11 cellular contexts compared by ENCODE assay signal in genomic region chr4:13476915-13477314, GRCh38.
A peak's percentile ranks its signal among the peaks of the same experiment; 100 is the strongest.
DNase-seq lines count a peak whose midpoint lies in the region; ATAC-seq and TF ChIP-seq lines count a peak whose summit lies in the region.
"Had no signal": no experiment of that assay in that cellular context is flagged by ENCODE, and none has a peak within 500 bp of the region (broad histone marks: within the 10 kb centered on the region; RNA-seq: fewer than 3 reads in every experiment).

No MANE protein-coding gene starts in this region.

- no peak for TF ChIP-seq CTCF in astrocyte of the spinal cord (IDR thresholded peaks at IDR 0.05; ENCODE audit: low read depth, low read length)

- ATAC-seq in GM18858 (IDR thresholded peaks at IDR 0.05; ENCODE audit: unreplicated experiment), result peak; percentile 78
- ATAC-seq in HG03354 (IDR thresholded peaks at IDR 0.05; ENCODE audit: poor library complexity, severe bottlenecking, unreplicated experiment), result peak; percentile 52
- ATAC-seq in HG03439 (IDR thresholded peaks at IDR 0.05; ENCODE audit: unreplicated experiment), result no peak
- ATAC-seq in GM18520 (IDR thresholded peaks at IDR 0.05; ENCODE audit: unreplicated experiment), result no peak

- H3K4me3 ChIP-seq in astrocyte of the spinal cord (ENCODE audit: low read depth, low read length), result no peak overlapping the region
- H3K4me3 ChIP-seq: SJSA1 had no signal

- in situ Hi-C loops in ACHN (cut with HindIII; ENCODE audit: low pct_ligation_motif_present, low pct_unique_long_range_greater_than_20kb, low sequenced_read_pairs) (no loop called here), astrocyte of the spinal cord (cut with HindIII; ENCODE audit: low sequenced_read_pairs) (no loop called here)

- DNase-seq in ACHN (peak; percentile 49), astrocyte of the spinal cord (ENCODE audit: low read depth, low spot score) (peak; percentile 67), GDM1 (lab: John Stamatoyannopoulos, UW) (no peak)
- DNase-seq in activated effector memory CD4-positive, alpha-beta T cell treated with anti-CD3 and anti-CD28 coated beads, Interleukin-2, amount 50 U/mL, for 16 hours, result no peak
- DNase-seq: activated T-cell treated with anti-CD3 and anti-CD28 coated beads, Interleukin-2, amount 50 U/mL, for 24 hours; NCI-H1105 had no signal

Comparison
In these comparisons a context has a peak if more than half of its experiments do, and no peak if none do; other contexts are left out.
1. DNase-seq: peak in ACHN (single experiment) and astrocyte of the spinal cord (single experiment); none in activated effector memory CD4-positive, alpha-beta T cell treated with anti-CD3 and anti-CD28 coated beads, Interleukin-2, amount 50 U/mL, for 16 hours (single experiment) and GDM1 (single experiment).
2. ATAC-seq: peak in GM18858 (single experiment) and HG03354 (single experiment); none in HG03439 (single experiment) and GM18520 (single experiment).